Comparison of ENCODE assay signal across 8 cellular contexts in genomic region chr3:4466783-4467521, GRCh38.
DNase-seq lines count a peak whose midpoint lies in the region; ATAC-seq and TF ChIP-seq lines count a peak whose summit lies in the region.

TSS of gene SUMF1 (minus strand) at chr3:4467269. CDS start at chr3:4467245, 24 bp downstream.

- DNase-seq in ELR (ENCODE audit: low read depth) (peak; percentile 81), SK-N-MC (ENCODE audit: low read depth, low spot score) (peak; percentile 2), globus pallidus (ENCODE audit: low spot score) (peak; percentile 80), nucleus accumbens (lab: John Stamatoyannopoulos, UW) (peak in 55 of 56 donors; percentile 18 to 90 (median 75)), substantia nigra (lab: John Stamatoyannopoulos, UW) (peak; percentile 8 to 91 (median 72))

- H3K9ac ChIP-seq in KMS-11 (peak within 1 kb of the TSS; percentile 88), SK-N-MC (ENCODE audit: insufficient read length) (peak within 1 kb of the TSS; percentile 86)

- H3K27me3 ChIP-seq in KMS-11 (ENCODE audit: insufficient read depth, low read depth) = no peaks in the 10 kb centered on the region

- H3K27me3 Mint-ChIP-seq in activated naive CD4-positive, alpha-beta T cell treated with anti-CD3 and anti-CD28 coated beads, Interleukin-2, amount 50 U/mL, for 24 hours = no peaks in the 10 kb centered on the region

- peak within 1 kb of the TSS; percentile 75 for H3K4me3 ChIP-seq in KMS-11 (IDR thresholded peaks at IDR 0.05; ENCODE audit: insufficient read depth, low read depth, low read length)
- peak within 1 kb of the TSS; percentile 87 for H3K4me3 ChIP-seq in SK-N-MC

- no peak for TF ChIP-seq CTCF in KMS-11 (conservative IDR thresholded peaks at IDR 0.05; ENCODE audit: low read depth, low read length)

- peak; percentile 100 for ATAC-seq in GM21737 (IDR thresholded peaks at IDR 0.05; ENCODE audit: unreplicated experiment)

- no peaks in the 10 kb centered on the region for H3K36me3 Mint-ChIP-seq in activated naive CD4-positive, alpha-beta T cell treated with anti-CD3 and anti-CD28 coated beads, Interleukin-2, amount 50 U/mL, for 24 hours

- no peaks in the 10 kb centered on the region for H3K9me3 Mint-ChIP-seq in activated naive CD4-positive, alpha-beta T cell treated with anti-CD3 and anti-CD28 coated beads, Interleukin-2, amount 50 U/mL, for 24 hours

- H3K79me2 ChIP-seq in KMS-11 (ENCODE audit: insufficient read depth, low read depth) = no peaks in the 10 kb centered on the region

- peak within 1 kb of the TSS; percentile 93 for H3K4me3 Mint-ChIP-seq in activated naive CD4-positive, alpha-beta T cell treated with anti-CD3 and anti-CD28 coated beads, Interleukin-2, amount 50 U/mL, for 24 hours

- peak within 1 kb of the TSS; percentile 91 for H2AFZ ChIP-seq in KMS-11 (ENCODE audit: low read depth)

- peak within 1 kb of the TSS; percentile 90 for H3K27ac Mint-ChIP-seq in activated naive CD4-positive, alpha-beta T cell treated with anti-CD3 and anti-CD28 coated beads, Interleukin-2, amount 50 U/mL, for 24 hours

- H3K4me2 ChIP-seq in KMS-11 = peak within 1 kb of the TSS; percentile 41

- H3K9me3 ChIP-seq in SK-N-MC (ENCODE audit: low read depth, low read length) = no peaks in the 10 kb centered on the region

- H3K36me3 ChIP-seq in KMS-11 (ENCODE audit: insufficient read depth) (no peaks in the 10 kb centered on the region), SK-N-MC (ENCODE audit: insufficient read depth, low read length) (no peaks in the 10 kb centered on the region)

- H4K20me1 ChIP-seq in KMS-11 (ENCODE audit: insufficient read depth) = no peaks in the 10 kb centered on the region

- H3K27ac ChIP-seq in KMS-11 (peak within 1 kb of the TSS; percentile 62), SK-N-MC (no peak within 1 kb of the TSS), substantia nigra (ENCODE audit: low read depth, low read length, poor library complexity, severe bottlenecking) (peak within 1 kb of the TSS; percentile 82)

- peaks cover 17% of the 10 kb centered on the region for H3K4me1 Mint-ChIP-seq in activated naive CD4-positive, alpha-beta T cell treated with anti-CD3 and anti-CD28 coated beads, Interleukin-2, amount 50 U/mL, for 24 hours

- H3K4me1 ChIP-seq in KMS-11 (ENCODE audit: low read depth, poor library complexity, severe bottlenecking) = no peaks in the 10 kb centered on the region

Comparison
In these comparisons a context has a peak if more than half of its experiments do, and no peak if none do; other contexts are left out.
1. DNase-seq: peak in every context shown above with its lines; median percentile 81 in ELR; 80 in globus pallidus; 75 in nucleus accumbens; 72 in substantia nigra; 2 in SK-N-MC.